ENCODE assay signal across 19 cellular contexts in the genomic region with DNA sequence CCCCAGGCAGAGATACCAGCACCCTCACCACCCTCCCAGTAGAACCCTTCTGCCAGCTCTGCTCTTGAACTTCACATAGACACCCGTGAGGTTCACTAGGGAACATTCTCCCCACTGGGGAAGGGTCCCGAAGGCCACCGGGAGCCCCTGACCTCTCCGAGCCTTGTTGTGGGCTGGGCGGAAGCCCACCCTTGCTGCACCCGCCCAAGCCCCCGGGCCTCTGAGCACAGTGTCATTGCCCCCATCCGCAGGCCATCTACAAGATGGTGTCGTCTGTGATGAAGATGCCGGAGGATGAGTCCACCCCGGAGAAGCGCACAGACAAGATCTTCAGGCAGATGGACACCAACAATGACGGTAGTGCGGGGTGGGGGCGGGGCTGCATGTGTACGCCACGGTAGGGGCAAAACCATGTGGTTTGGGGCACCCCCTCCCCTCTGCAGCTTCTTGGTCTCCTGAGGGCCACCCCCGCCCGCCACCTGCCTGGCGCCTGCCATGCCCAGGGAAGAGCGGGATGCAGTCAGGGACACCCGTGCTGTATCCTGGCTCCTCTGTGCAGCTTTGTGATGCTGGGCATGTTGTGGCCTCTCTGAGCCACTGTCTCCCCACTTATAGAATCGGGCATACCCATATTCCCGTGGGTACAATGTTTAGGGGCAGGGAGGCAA. TPM values are rescaled to one million over a fixed set of nuclear protein-coding genes. Genes with fewer than 3 reads are reported as not detected.
DNase-seq lines count a peak whose midpoint lies in the region; ATAC-seq, FAIRE-seq and TF ChIP-seq lines count a peak whose summit lies in the region.
"Had no signal": no experiment of that assay in that cellular context is flagged by ENCODE, and none has a peak within 500 bp of the region (broad histone marks: within the 10 kb centered on the region; RNA-seq: fewer than 3 reads in every experiment).

No MANE protein-coding gene starts in this region.

- no peak overlapping the region for H2BK15ac ChIP-seq in mesendoderm (replicated peaks; ENCODE audit: low read depth)

- peaks cover 72% of the 10 kb centered on the region for H3K4me1 ChIP-seq in BLaER1
- peaks cover 22 to 71% (median 67%) of the 10 kb centered on the region in 10 experiments for H3K4me1 ChIP-seq in BLaER1 treated with 17β-estradiol and CSF1 and Interleukin-3, amounts not matched to agents 10 nM and 100 nM
- peaks cover 2% of the 10 kb centered on the region for H3K4me1 ChIP-seq in mesendoderm (ENCODE audit: control insufficient read depth, low read depth, low read length)
- peaks cover 0 to 8% (median 0%) of the 10 kb centered on the region in 6 donors for H3K4me1 ChIP-seq in spleen
- H3K4me1 ChIP-seq: BE2C had no signal

- H3K79me2 ChIP-seq in mesendoderm (ENCODE audit: control insufficient read depth, insufficient read depth, low read length), result no peaks in the 10 kb centered on the region

- ATAC-seq in GM21367 (IDR thresholded peaks at IDR 0.05; ENCODE audit: unreplicated experiment), result no peak
- ATAC-seq: GM23338 had no signal

- no peak overlapping the region for H3K9ac ChIP-seq in BLaER1
- H3K9ac ChIP-seq in BLaER1 treated with 17β-estradiol and CSF1 and Interleukin-3, amounts not matched to agents 10 nM and 100 nM, result 0 out of 22 replicates have a peak overlapping the region, but pooled peaks of 1 of the 11 experiments have one; percentile 2
- H3K9ac ChIP-seq in mesendoderm (ENCODE audit: low read length), result no peak overlapping the region

- H3K4me2 ChIP-seq in BLaER1 (peak overlapping the region; percentile 95), mesendoderm (ENCODE audit: low read length) (no peak overlapping the region)
- H3K4me2 ChIP-seq in BLaER1 treated with 17β-estradiol and CSF1 and Interleukin-3, amounts not matched to agents 10 nM and 100 nM, result peak overlapping the region in 10 of 11 experiments; percentile 5 to 97 (median 63); a peak in 17 of 22 replicates
- H3K4me2 ChIP-seq: GM23338 had no signal

- DNase-seq in mesendoderm, result no peak
- peak; percentile 57 for DNase-seq in spleen
- DNase-seq in mesenteric fat pad (ENCODE audit: low spot score), result no peak
- DNase-seq in GM19239 (ENCODE audit: insufficient read length, low spot score), result no peak
- DNase-seq: ACHN; BE2C; CD4-positive, alpha-beta memory T cell; DMS153; DMS79; GDM1; HCEC 1CT had no signal

- no peak overlapping the region for H4K5ac ChIP-seq in mesendoderm (ENCODE audit: low read length)

- no peak overlapping the region for H3K4ac ChIP-seq in mesendoderm (ENCODE audit: low read depth, low read length)

- no peak for TF ChIP-seq POLR2A in spleen (IDR thresholded peaks at IDR 0.05)

- peak overlapping the region; percentile 2 for H3K56ac ChIP-seq in mesendoderm (ENCODE audit: low read length)

- WGBS in mesendoderm (ENCODE audit: extremely low coverage, insufficient coverage, low lambda C conversion rate), result no CpG with 5 or more reads among the region's 24 CpGs
- 92 to 98% (median 95%) methylated on average over 10 to 24 of the region's 24 CpGs for WGBS in spleen, 5 donors

- H3K9me3 ChIP-seq in BLaER1 (no peaks in the 10 kb centered on the region), spleen (no peaks in the 10 kb centered on the region)
- H3K9me3 ChIP-seq in BLaER1 treated with 17β-estradiol and CSF1 and Interleukin-3, amounts not matched to agents 10 nM and 100 nM (replicated peaks in 1 of 11), result no peaks in the 10 kb centered on the region
- H3K9me3 ChIP-seq: BE2C had no signal

- peaks cover 57% of the 10 kb centered on the region for H4K20me1 ChIP-seq in BLaER1
- peaks cover 28 to 97% (median 84%) of the 10 kb centered on the region in 11 experiments for H4K20me1 ChIP-seq in BLaER1 treated with 17β-estradiol and CSF1 and Interleukin-3, amounts not matched to agents 10 nM and 100 nM

- no peak overlapping the region for H3K27ac ChIP-seq in BLaER1
- H3K27ac ChIP-seq in BLaER1 treated with 17β-estradiol and CSF1 and Interleukin-3, amounts not matched to agents 10 nM and 100 nM, result no peak overlapping the region
- H3K27ac ChIP-seq in mesendoderm (ENCODE audit: low read depth, low read length), result no peak overlapping the region
- H3K27ac ChIP-seq in spleen, result no peak overlapping the region

- no peak overlapping the region for H2BK5ac ChIP-seq in mesendoderm (ENCODE audit: low read length)

- no peaks in the 10 kb centered on the region for H3K27me3 ChIP-seq in BLaER1
- peaks cover 0 to 35% (median 0%) of the 10 kb centered on the region in 11 experiments; a peak in 5 of 22 replicates for H3K27me3 ChIP-seq in BLaER1 treated with 17β-estradiol and CSF1 and Interleukin-3, amounts not matched to agents 10 nM and 100 nM
- H3K27me3 ChIP-seq in mesendoderm (ENCODE audit: insufficient read depth, low read length, poor library complexity), result no peaks in the 10 kb centered on the region
- no peaks in the 10 kb centered on the region for H3K27me3 ChIP-seq in spleen (replicated peaks in 1 of 7)
- H3K27me3 ChIP-seq: BE2C had no signal

- no peaks in the 10 kb centered on the region for H3K79me1 ChIP-seq in mesendoderm (ENCODE audit: low read length)

- H2AK5ac ChIP-seq in mesendoderm (ENCODE audit: low read length), result no peak overlapping the region

- H3K36me3 ChIP-seq in BLaER1 (peaks cover 44% of the 10 kb centered on the region), mesendoderm (ENCODE audit: control insufficient read depth, insufficient read depth, low read length) (no peaks in the 10 kb centered on the region), spleen (peaks cover 3 to 90% (median 66%) of the 10 kb centered on the region in 6 donors)
- peaks cover 35 to 91% (median 55%) of the 10 kb centered on the region in 11 experiments for H3K36me3 ChIP-seq in BLaER1 treated with 17β-estradiol and CSF1 and Interleukin-3, amounts not matched to agents 10 nM and 100 nM

- H3K18ac ChIP-seq in mesendoderm (ENCODE audit: low read length), result no peak overlapping the region

- no peak for TF ChIP-seq CTCF in spleen (IDR thresholded peaks at IDR 0.05 in 8 of 11, conservative IDR thresholded peaks at IDR 0.05 in 3 of 11)

- FAIRE-seq in GM19239 (lab: Jason Lieb, UNC), result no peak
- FAIRE-seq: A204.1, GM12892, GM18507, H54 had no signal

- H2BK120ac ChIP-seq in mesendoderm (ENCODE audit: low read depth, low read length), result no peak overlapping the region

- H4K8ac ChIP-seq in mesendoderm (ENCODE audit: low read depth, low read length), result no peak overlapping the region

- H3K4me3 ChIP-seq in BLaER1, result no peak overlapping the region
- H3K4me3 ChIP-seq in BLaER1 treated with 17β-estradiol and CSF1 and Interleukin-3, amounts not matched to agents 10 nM and 100 nM, result no peak overlapping the region
- no peak overlapping the region for H3K4me3 ChIP-seq in mesendoderm (ENCODE audit: low read length)
- no peak overlapping the region for H3K4me3 ChIP-seq in spleen
- H3K4me3 ChIP-seq: GM23338 had no signal

- intact Hi-C loops in spleen (cut with DNase I; ENCODE audit: low total_unique reads), result no loop called here

- no peak overlapping the region for H3K23ac ChIP-seq in mesendoderm (ENCODE audit: low read length)

RNA-seq across cellular contexts. Expression of a gene that starts 25.3 kb away (rescaled TPM):
- polyA plus RNA-seq in mesendoderm (2013, experiment 1 of 2), result 131 TPM
- 130 TPM for polyA plus RNA-seq in mesendoderm (2013, experiment 2 of 2)
- total RNA-seq in spleen (10 to 100 TPM; 28.9 to 84.3 (median 62.8) TPM), mesenteric fat pad (32.8 TPM)
- polyA plus RNA-seq in spleen, result 10 to 100 TPM; 38.0 to 78.1 (median 65.3) TPM
